Comparison of ENCODE assay signal across 11 cellular contexts in the genomic region with DNA sequence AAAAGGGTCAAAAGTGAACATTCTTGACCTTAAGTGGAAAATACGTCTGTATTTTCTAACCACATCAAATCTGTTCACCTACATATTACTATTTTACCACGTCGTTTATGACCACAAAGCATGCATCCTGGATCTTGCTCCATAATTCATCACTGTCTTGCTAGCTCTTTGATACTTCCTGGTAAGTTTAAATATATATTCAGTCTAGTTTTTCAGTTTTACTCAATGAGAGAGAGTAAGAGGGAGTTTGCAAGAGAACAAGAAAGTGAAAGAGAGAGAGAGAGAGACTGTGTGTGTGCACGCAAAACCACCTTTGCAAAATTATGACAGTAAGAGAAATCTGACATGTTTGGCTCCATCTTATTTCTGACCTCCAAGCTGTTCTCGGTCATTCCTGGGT.
DNase-seq lines count a peak whose midpoint lies in the region; ATAC-seq and TF ChIP-seq lines count a peak whose summit lies in the region.
"Had no signal": no experiment of that assay in that cellular context is flagged by ENCODE, and none has a peak within 500 bp of the region (broad histone marks: within the 10 kb centered on the region; RNA-seq: fewer than 3 reads in every experiment).

No MANE protein-coding gene starts in this region.

- intact Hi-C loops in upper lobe of right lung (cut with DNase I): no loop called here

- CTCF ChIA-PET in T-cell (lab: Charles Lee): no interaction called here

- in situ Hi-C loops in GM13977 (cut with MboI; ENCODE audit: low pct_unique_long_range_greater_than_20kb, low sequenced_read_pairs, unreplicated experiment): no loop called here

- peak overlapping the region; percentile 3 for H3K4me3 Mint-ChIP-seq in T-helper 2 cell treated with Interferon-gamma antibody and Interleukin-4, amounts not matched to agents 5 μg/mL and 100 μg/mL, for 36 hours
- no peak overlapping the region for H3K4me3 Mint-ChIP-seq in T-cell

- H3K4me1 Mint-ChIP-seq in T-helper 2 cell treated with Interferon-gamma antibody and Interleukin-4, amounts not matched to agents 5 μg/mL and 100 μg/mL, for 36 hours (ENCODE audit: low read depth): peaks cover 10% of the 10 kb centered on the region
- peaks cover 0 to 4% (median 0%) of the 10 kb centered on the region in 3 donors for H3K4me1 Mint-ChIP-seq in T-cell

- no peak overlapping the region for H3K27ac ChIP-seq in upper lobe of right lung
- H3K27ac ChIP-seq: hepatocyte, SJSA1 had no signal

- no peaks in the 10 kb centered on the region for H3K4me1 ChIP-seq in upper lobe of right lung
- H3K4me1 ChIP-seq: SJSA1 had no signal

- no peaks in the 10 kb centered on the region for H3K27me3 ChIP-seq in upper lobe of right lung
- H3K27me3 ChIP-seq: hepatocyte, SJSA1 had no signal

- peak overlapping the region; percentile 53 for H3K27ac Mint-ChIP-seq in T-helper 2 cell treated with Interferon-gamma antibody and Interleukin-4, amounts not matched to agents 5 μg/mL and 100 μg/mL, for 36 hours
- H3K27ac Mint-ChIP-seq in T-cell: no peak overlapping the region

- ATAC-seq in GM19463 (IDR thresholded peaks at IDR 0.05; ENCODE audit: unreplicated experiment): peak; percentile 82
- ATAC-seq in HG03025 (IDR thresholded peaks at IDR 0.05; ENCODE audit: low FRiP score, unreplicated experiment): peak; percentile 92
- ATAC-seq in T-cell (replicated peaks in 1 of 4): no peak
- ATAC-seq in upper lobe of right lung: no peak

- DNase-seq in GM13977 (ENCODE audit: low spot score) (peak; percentile 24), T-cell (no peak), globus pallidus (ENCODE audit: low spot score) (no peak), upper lobe of right lung (no peak)
- no peak for DNase-seq in T-helper 2 cell treated with Interferon-gamma antibody and Interleukin-4, amounts not matched to agents 5 μg/mL and 100 μg/mL, for 36 hours (ENCODE audit: low spot score)
- no peak for DNase-seq in stimulated activated CD4-positive, alpha-beta T cell treated with anti-CD3 and anti-CD28 coated beads, Interleukin-2, amount 100 ng/mL, for 48 hours
- DNase-seq: NCI-H1694 had no signal

- H3K4me3 ChIP-seq in upper lobe of right lung: no peak overlapping the region
- H3K4me3 ChIP-seq: hepatocyte, SJSA1 had no signal

- no peaks in the 10 kb centered on the region for H3K36me3 ChIP-seq in upper lobe of right lung
- H3K36me3 ChIP-seq: SJSA1 had no signal

- no peaks in the 10 kb centered on the region for H3K36me3 Mint-ChIP-seq in T-helper 2 cell treated with Interferon-gamma antibody and Interleukin-4, amounts not matched to agents 5 μg/mL and 100 μg/mL, for 36 hours (ENCODE audit: low read depth)
- no peaks in the 10 kb centered on the region for H3K36me3 Mint-ChIP-seq in T-cell

- POLR2A ChIA-PET in T-cell (lab: Charles Lee): interaction anchor here in 1 of 2 donors (0.6 kb wide), 1 partner anchor 594 kb away, joined by 4 read pairs; no protein-coding TSS in a partner anchor

- H3K9me3 ChIP-seq in upper lobe of right lung: no peaks in the 10 kb centered on the region
- H3K9me3 ChIP-seq: SJSA1 had no signal

- H3K9me3 Mint-ChIP-seq in T-helper 2 cell treated with Interferon-gamma antibody and Interleukin-4, amounts not matched to agents 5 μg/mL and 100 μg/mL, for 36 hours: no peaks in the 10 kb centered on the region
- peaks cover 6 to 12% (median 10%) of the 10 kb centered on the region in 3 donors for H3K9me3 Mint-ChIP-seq in T-cell

- H3K27me3 Mint-ChIP-seq in T-helper 2 cell treated with Interferon-gamma antibody and Interleukin-4, amounts not matched to agents 5 μg/mL and 100 μg/mL, for 36 hours (ENCODE audit: low read depth): no peaks in the 10 kb centered on the region
- H3K27me3 Mint-ChIP-seq in T-cell: no peaks in the 10 kb centered on the region

- no peak for TF ChIP-seq CTCF in GM13977 (IDR thresholded peaks at IDR 0.05; ENCODE audit: extremely low read depth, insufficient read depth, missing control alignments)
- no peak for TF ChIP-seq CTCF in upper lobe of right lung (IDR thresholded peaks at IDR 0.05)

Comparison
In these comparisons a context has a peak if more than half of its experiments do, and no peak if none do; other contexts are left out.
1. ATAC-seq: peak in GM19463 (single experiment) and HG03025 (single experiment); none in T-cell (0 of 4) and upper lobe of right lung (single experiment).